15 cellular contexts compared by ENCODE assay signal in the genomic region with DNA sequence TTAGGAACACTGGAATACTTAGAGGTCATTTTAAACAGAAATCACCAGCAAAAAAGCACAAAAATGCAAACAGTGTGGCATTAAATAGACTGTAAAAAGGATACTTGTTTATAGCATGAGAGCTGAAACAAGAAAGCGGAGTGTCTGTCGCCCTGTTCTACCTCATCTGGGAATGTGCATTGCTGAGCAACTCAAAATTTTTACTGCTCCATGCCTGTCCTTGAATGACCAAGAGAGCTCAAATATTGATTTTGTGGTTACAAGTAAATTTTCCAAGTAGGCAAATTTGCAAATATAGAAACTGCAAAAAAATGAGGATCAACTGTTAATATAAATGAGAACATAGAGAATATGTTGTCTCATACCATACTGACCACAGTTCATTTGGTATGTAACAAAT. TPM values are rescaled to one million over a fixed set of nuclear protein-coding genes. Genes with fewer than 3 reads are reported as not detected.
DNase-seq lines count a peak whose midpoint lies in the region; ATAC-seq, FAIRE-seq and TF ChIP-seq lines count a peak whose summit lies in the region.
"Had no signal": no experiment of that assay in that cellular context is flagged by ENCODE, and none has a peak within 500 bp of the region (broad histone marks: within the 10 kb centered on the region; RNA-seq: fewer than 3 reads in every experiment).

No MANE protein-coding gene starts in this region.

- H3K4me3 ChIP-seq in pancreas, result no peak overlapping the region
- H3K4me3 ChIP-seq: GM23248, HAP-1 had no signal

- no peaks in the 10 kb centered on the region for H3K4me1 Mint-ChIP-seq in stimulated activated effector memory CD8-positive, alpha-beta T cell treated with anti-CD3 and anti-CD28 coated beads, Interleukin-12 subunit alpha, Interleukin-12 subunit beta, amount 100 ng/mL, for 72 hours

- peaks cover 14% of the 10 kb centered on the region for H3K36me3 Mint-ChIP-seq in stimulated activated effector memory CD8-positive, alpha-beta T cell treated with anti-CD3 and anti-CD28 coated beads, Interleukin-12 subunit alpha, Interleukin-12 subunit beta, amount 100 ng/mL, for 72 hours

- no peaks in the 10 kb centered on the region for H3K9me3 ChIP-seq in pancreas
- H3K9me3 ChIP-seq: Caco-2, HAP-1 had no signal

- 43 to 48% methylated on average over 2 of the region's 2 CpGs for WGBS in pancreas, 2 donors

- no peak for FAIRE-seq in pancreas (lab: Jason Lieb, UNC)
- FAIRE-seq: D721Med had no signal

- H3K36me3 ChIP-seq in pancreas, result no peaks in the 10 kb centered on the region
- H3K36me3 ChIP-seq: HAP-1 had no signal

- no peak overlapping the region for H3K27ac Mint-ChIP-seq in stimulated activated effector memory CD8-positive, alpha-beta T cell treated with anti-CD3 and anti-CD28 coated beads, Interleukin-12 subunit alpha, Interleukin-12 subunit beta, amount 100 ng/mL, for 72 hours
- H3K27ac Mint-ChIP-seq: CD4-positive, alpha-beta T cell had no signal

- intact Hi-C loops in pancreas (cut with DNase I), result no loop called here

- TF ChIP-seq CTCF in VCaP (conservative IDR thresholded peaks at IDR 0.05) (no peak), pancreas (IDR thresholded peaks at IDR 0.05) (no peak)

- DNase-seq in NCI-H526 (lab: John Stamatoyannopoulos, UW) (peak; percentile 42), pancreas (no peak), superior temporal gyrus (ENCODE audit: extremely low spot score) (no peak)
- DNase-seq in stimulated activated effector memory CD8-positive, alpha-beta T cell treated with anti-CD3 and anti-CD28 coated beads, Interleukin-12 subunit alpha, Interleukin-12 subunit beta, amount 100 ng/mL, for 72 hours (ENCODE audit: low spot score in 2 of 2), result no peak
- DNase-seq in central memory CD4-positive, alpha-beta T cell, result no peak
- DNase-seq: ACHN; AML-193; Caco-2; CD4-positive, alpha-beta T cell; GM23248 had no signal

- no peak overlapping the region for H3K4me3 Mint-ChIP-seq in stimulated activated effector memory CD8-positive, alpha-beta T cell treated with anti-CD3 and anti-CD28 coated beads, Interleukin-12 subunit alpha, Interleukin-12 subunit beta, amount 100 ng/mL, for 72 hours
- H3K4me3 Mint-ChIP-seq: CD4-positive, alpha-beta T cell had no signal

- no peaks in the 10 kb centered on the region for H3K9me3 Mint-ChIP-seq in stimulated activated effector memory CD8-positive, alpha-beta T cell treated with anti-CD3 and anti-CD28 coated beads, Interleukin-12 subunit alpha, Interleukin-12 subunit beta, amount 100 ng/mL, for 72 hours
- H3K9me3 Mint-ChIP-seq: CD4-positive, alpha-beta T cell had no signal

- H3K27me3 ChIP-seq in pancreas, result no peaks in the 10 kb centered on the region

- peak overlapping the region; percentile 42 for H3K27ac ChIP-seq in VCaP
- H3K27ac ChIP-seq in pancreas, result no peak overlapping the region
- H3K27ac ChIP-seq: C4-2B, GM23248 had no signal

- ATAC-seq in pancreas, result peak in 3 of 4 donors; percentile 32 to 71 (median 57)
- no peak for ATAC-seq in GM18858 (IDR thresholded peaks at IDR 0.05; ENCODE audit: unreplicated experiment)
- ATAC-seq in stimulated activated effector memory CD8-positive, alpha-beta T cell treated with anti-CD3 and anti-CD28 coated beads, Interleukin-12 subunit alpha, Interleukin-12 subunit beta, amount 100 ng/mL, for 72 hours, result no peak

- H3K4me1 ChIP-seq in pancreas, result peaks cover 6 to 7% (median 7%) of the 10 kb centered on the region in 3 donors
- H3K4me1 ChIP-seq: Caco-2 had no signal

RNA-seq across cellular contexts. Expression of gene AP1AR, which starts 25.5 kb away (rescaled TPM):
- total RNA-seq in pancreas, result 10 to 100 TPM in 2 of 6 donors, 1 to 10 TPM in 4; 5.5 to 11.4 (median 8.9) TPM
- polyA plus RNA-seq in pancreas, result 1 to 10 TPM; 4.5 to 7.3 TPM

RNA-seq across cellular contexts. Expression of gene TIFA, which starts 28.6 kb away (rescaled TPM):
- total RNA-seq in pancreas, result 10 to 100 TPM; 18.6 to 31.2 (median 25.1) TPM
- 1 to 10 TPM; 4.6 to 7.3 TPM for polyA plus RNA-seq in pancreas

RNA-seq across cellular contexts. Expression of gene ALPK1, which starts 40.1 kb away (rescaled TPM):
- 10 to 100 TPM in 2 of 6 donors, 1 to 10 TPM in 4; 4.8 to 18.1 (median 7.0) TPM for total RNA-seq in pancreas
- 1 to 10 TPM; 5.6 to 5.8 TPM for polyA plus RNA-seq in pancreas

Comparison
In these comparisons a context has a peak if more than half of its experiments do, and no peak if none do; other contexts are left out.
1. DNase-seq: peak in NCI-H526 (2 of 2); none in pancreas (0 of 6), superior temporal gyrus (single experiment), stimulated activated effector memory CD8-positive, alpha-beta T cell treated with anti-CD3 and anti-CD28 coated beads, Interleukin-12 subunit alpha, Interleukin-12 subunit beta, amount 100 ng/mL, for 72 hours (0 of 2) and central memory CD4-positive, alpha-beta T cell (single experiment).
2. ATAC-seq: peak in pancreas (3 of 4); none in GM18858 (single experiment) and stimulated activated effector memory CD8-positive, alpha-beta T cell treated with anti-CD3 and anti-CD28 coated beads, Interleukin-12 subunit alpha, Interleukin-12 subunit beta, amount 100 ng/mL, for 72 hours (single experiment).